11 cellular contexts compared by ENCODE assay signal in the genomic region with DNA sequence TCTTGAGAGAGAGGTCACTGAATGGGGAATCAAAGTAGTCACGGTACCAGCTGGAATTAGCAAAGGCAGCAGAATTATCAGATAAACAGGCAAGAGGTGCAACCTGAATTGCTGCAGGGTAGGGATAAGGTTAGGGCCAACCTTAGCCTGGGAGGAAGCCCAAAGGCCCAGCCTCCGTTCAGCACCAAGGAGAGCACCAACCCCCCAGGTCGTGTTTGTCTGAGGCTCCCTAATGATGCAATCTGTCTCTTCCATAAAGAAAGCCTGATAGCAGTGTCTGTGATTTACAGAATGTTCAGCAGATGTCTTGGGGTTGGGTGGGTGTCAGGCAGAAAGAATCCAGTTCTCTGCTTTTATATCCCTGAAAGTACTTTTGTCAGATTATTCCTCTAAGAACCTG.
A peak's percentile ranks its signal among the peaks of the same experiment; 100 is the strongest.
DNase-seq lines count a peak whose midpoint lies in the region; ATAC-seq, FAIRE-seq and TF ChIP-seq lines count a peak whose summit lies in the region.
"Had no signal": no experiment of that assay in that cellular context is flagged by ENCODE, and none has a peak within 500 bp of the region (broad histone marks: within the 10 kb centered on the region; RNA-seq: fewer than 3 reads in every experiment).

No MANE protein-coding gene starts in this region.

- no peaks in the 10 kb centered on the region for H3K4me1 ChIP-seq in NT2/D1 (ENCODE audit: insufficient read depth, insufficient read length)
- H3K4me1 ChIP-seq in H1 (replicated peaks in 1 of 4; ENCODE audit: control insufficient read depth in 3 of 4, insufficient read depth in 4 of 4, low read length in 3 of 4): peaks cover 0 to 2% (median 0%) of the 10 kb centered on the region in 4 experiments; a peak in 1 of 7 replicates
- H3K4me1 ChIP-seq in spleen: no peaks in the 10 kb centered on the region
- H3K4me1 ChIP-seq: upper lobe of left lung had no signal

- no peak overlapping the region for H3K4me3 ChIP-seq in NT2/D1 (ENCODE audit: insufficient read length, low read depth)
- H3K4me3 ChIP-seq in H1 (ENCODE audit: extremely low read depth in 1 of 4, insufficient read depth in 2 of 4, low read depth in 3 of 4, low read length in 4 of 4): no peak overlapping the region
- H3K4me3 ChIP-seq in spleen: no peak overlapping the region
- H3K4me3 ChIP-seq: upper lobe of left lung had no signal

- TF ChIP-seq RAD21 in H1 (IDR thresholded peaks at IDR 0.05 in 1 of 2, conservative IDR thresholded peaks at IDR 0.05 in 1 of 2; ENCODE audit: low read depth in 2 of 2, low read length in 2 of 2): no peak

- H2BK5ac ChIP-seq in H1 (ENCODE audit: low read depth, low read length): no peak overlapping the region

- H3K27me3 ChIP-seq in NT2/D1 (ENCODE audit: insufficient read depth, insufficient read length) (no peaks in the 10 kb centered on the region), H1 (replicated peaks in 1 of 4; ENCODE audit: control insufficient read depth in 3 of 4, extremely low read depth in 1 of 4, insufficient read depth in 3 of 4, low read length in 3 of 4) (no peaks in the 10 kb centered on the region), spleen (replicated peaks in 1 of 7) (no peaks in the 10 kb centered on the region)
- H3K27me3 ChIP-seq: upper lobe of left lung had no signal

- H3K9me3 ChIP-seq in NT2/D1 (ENCODE audit: insufficient read depth, low read length) (no peaks in the 10 kb centered on the region), H1 (ENCODE audit: insufficient read depth in 2 of 2, low read depth in 1 of 2, low read length in 1 of 2) (no peaks in the 10 kb centered on the region), spleen (no peaks in the 10 kb centered on the region)
- H3K9me3 ChIP-seq: upper lobe of left lung had no signal

- no peaks in the 10 kb centered on the region for H3K9me3 Mint-ChIP-seq in activated CD8-positive, alpha-beta memory T cell treated with anti-CD3 and anti-CD28 coated beads, Interleukin-2, amount 10 ng/mL, durations not matched to agents 7 days and 5 days (ENCODE audit: low read depth)
- no peaks in the 10 kb centered on the region for H3K9me3 Mint-ChIP-seq in progenitor cell of endocrine pancreas (ENCODE audit: low read depth)

- intact Hi-C loops in spleen (cut with DNase I; ENCODE audit: low total_unique reads): no loop called here

- H3K36me3 ChIP-seq in NT2/D1 (ENCODE audit: insufficient read depth, insufficient read length, low read length) (no peaks in the 10 kb centered on the region), H1 (ENCODE audit: control insufficient read depth in 2 of 4, insufficient read depth in 4 of 4, low read length in 3 of 4) (no peaks in the 10 kb centered on the region; a peak in 1 of 8 replicates), spleen (peaks cover 0 to 34% (median 0%) of the 10 kb centered on the region in 6 donors)
- H3K36me3 ChIP-seq: upper lobe of left lung had no signal

- no peak overlapping the region for H2BK120ac ChIP-seq in H1 (replicated peaks; ENCODE audit: low read depth, low read length)

- H3K56ac ChIP-seq in H1 (replicated peaks; ENCODE audit: insufficient read length, low read depth, low read length): no peak overlapping the region

- TF ChIP-seq CTCF in H1 (IDR thresholded peaks at IDR 0.05; ENCODE audit: control extremely low read depth in 1 of 3, insufficient read depth in 1 of 3, low read depth in 1 of 3, low read length in 3 of 3) (no peak), progenitor cell of endocrine pancreas (IDR thresholded peaks at IDR 0.05; ENCODE audit: unreplicated experiment) (no peak), spleen (IDR thresholded peaks at IDR 0.05 in 8 of 11, conservative IDR thresholded peaks at IDR 0.05 in 3 of 11) (no peak)

- no peak overlapping the region; the same call in 1 of the 2 replicates for H2BK20ac ChIP-seq in H1 (ENCODE audit: low read length)

- H3K4me1 Mint-ChIP-seq in activated CD8-positive, alpha-beta memory T cell treated with anti-CD3 and anti-CD28 coated beads, Interleukin-2, amount 10 ng/mL, durations not matched to agents 7 days and 5 days: no peaks in the 10 kb centered on the region
- H3K4me1 Mint-ChIP-seq in progenitor cell of endocrine pancreas (ENCODE audit: low read depth): peaks cover 17% of the 10 kb centered on the region

- no peak overlapping the region; the same call in 1 of the 2 replicates for H3K18ac ChIP-seq in H1 (ENCODE audit: extremely low read depth, low read length)

- no peaks in the 10 kb centered on the region for H4K20me1 ChIP-seq in H1 (replicated peaks in 1 of 2; ENCODE audit: control insufficient read depth in 1 of 2, insufficient read depth in 2 of 2, low read length in 2 of 2)

- TF ChIP-seq POLR2A in H1 (IDR thresholded peaks at IDR 0.05; ENCODE audit: control extremely low read depth in 1 of 2, low read depth in 2 of 2, low read length in 2 of 2) (no peak), spleen (IDR thresholded peaks at IDR 0.05) (no peak)

- no peak overlapping the region for H3K4me2 ChIP-seq in H1 (ENCODE audit: insufficient read depth in 1 of 2, low read depth in 2 of 2, low read length in 2 of 2)

- H3K27me3 Mint-ChIP-seq in activated CD8-positive, alpha-beta memory T cell treated with anti-CD3 and anti-CD28 coated beads, Interleukin-2, amount 10 ng/mL, durations not matched to agents 7 days and 5 days: no peaks in the 10 kb centered on the region
- no peaks in the 10 kb centered on the region for H3K27me3 Mint-ChIP-seq in progenitor cell of endocrine pancreas

- POLR2A ChIA-PET in H1 (lab: Charles Lee; ENCODE audit: partially characterized antibody): no interaction called here

- no peak overlapping the region for H3K9ac ChIP-seq in NT2/D1 (ENCODE audit: insufficient read length, low read depth)
- no peak overlapping the region for H3K9ac ChIP-seq in H1 (replicated peaks in 1 of 4; ENCODE audit: extremely low read depth in 1 of 4, low read depth in 3 of 4, low read length in 3 of 4)

- H2AFZ ChIP-seq in H1 (ENCODE audit: low read length): no peak overlapping the region

- 0 out of 3 replicates have a peak, but pooled peaks of 1 of the 2 experiments have one; percentile 30 for TF ChIP-seq EP300 in H1 (IDR thresholded peaks at IDR 0.05; ENCODE audit: borderline replicate concordance in 1 of 2, low read depth in 2 of 2, low read length in 2 of 2)

- no peak overlapping the region for H3K4me3 Mint-ChIP-seq in activated CD8-positive, alpha-beta memory T cell treated with anti-CD3 and anti-CD28 coated beads, Interleukin-2, amount 10 ng/mL, durations not matched to agents 7 days and 5 days
- no peak overlapping the region for H3K4me3 Mint-ChIP-seq in progenitor cell of endocrine pancreas (ENCODE audit: low read depth)

- ATAC-seq in activated CD8-positive, alpha-beta memory T cell treated with anti-CD3 and anti-CD28 coated beads, Interleukin-2, amount 10 ng/mL, durations not matched to agents 7 days and 5 days: no peak
- no peak for ATAC-seq in HG03045 (IDR thresholded peaks at IDR 0.05; ENCODE audit: unreplicated experiment)

- peaks cover 20% of the 10 kb centered on the region for H3K36me3 Mint-ChIP-seq in activated CD8-positive, alpha-beta memory T cell treated with anti-CD3 and anti-CD28 coated beads, Interleukin-2, amount 10 ng/mL, durations not matched to agents 7 days and 5 days
- peaks cover 3% of the 10 kb centered on the region for H3K36me3 Mint-ChIP-seq in progenitor cell of endocrine pancreas (ENCODE audit: insufficient read depth)

- H2BK15ac ChIP-seq in H1 (ENCODE audit: low read length): no peak overlapping the region

- CTCF ChIA-PET in activated CD8-positive, alpha-beta memory T cell treated with anti-CD3 and anti-CD28 coated beads, Interleukin-2, amount 10 ng/mL, durations not matched to agents 7 days and 5 days (lab: Charles Lee): no interaction called here
- CTCF ChIA-PET in H1 (lab: Charles Lee; ENCODE audit: partially characterized antibody): no interaction called here

- no peak overlapping the region for H4K5ac ChIP-seq in H1 (ENCODE audit: insufficient read length, low read depth, low read length)

- WGBS in H1 (ENCODE audit: extremely low coverage in 1 of 2, insufficient coverage in 1 of 2, insufficient read length in 1 of 2, insufficient replicate concordance in 2 of 2, low coverage in 1 of 2, low lambda C conversion rate in 2 of 2, missing lambda C conversion rate in 1 of 2), 2 experiments: 29% methylated on average over 3 of the region's 3 CpGs; no CpG with 5 or more reads in 1 of the 2 experiments
- WGBS in spleen, 5 donors: 43 to 70% (median 61%) methylated on average over 3 of the region's 3 CpGs

- H2AK5ac ChIP-seq in H1 (ENCODE audit: low read depth, low read length): no peak overlapping the region

- H3K79me2 ChIP-seq in H1 (ENCODE audit: control insufficient read depth in 1 of 2, insufficient read depth in 2 of 2, low read length in 2 of 2): no peaks in the 10 kb centered on the region

- FAIRE-seq in H1 (lab: Jason Lieb, UNC): peak; percentile 93

- no peak overlapping the region for H3K14ac ChIP-seq in H1 (ENCODE audit: insufficient read length)

- no peak overlapping the region for H4K8ac ChIP-seq in H1 (ENCODE audit: extremely low read depth, insufficient read depth, low read length)

- no peak overlapping the region for H3K4ac ChIP-seq in H1 (replicated peaks; ENCODE audit: insufficient read length, low read depth, low read length)

- no peak overlapping the region for H3K23ac ChIP-seq in H1 (ENCODE audit: insufficient read length)

- H3K27ac ChIP-seq in H1 (ENCODE audit: low read depth, low read length) (no peak overlapping the region), spleen (no peak overlapping the region)
- H3K27ac ChIP-seq: upper lobe of left lung had no signal

- H3K23me2 ChIP-seq in H1 (ENCODE audit: low read depth, low read length): no peaks in the 10 kb centered on the region

- no peak overlapping the region for H2BK12ac ChIP-seq in H1 (ENCODE audit: low read depth, low read length)

- no peaks in the 10 kb centered on the region for H3K79me1 ChIP-seq in H1 (ENCODE audit: low read depth, low read length)

- H3K27ac Mint-ChIP-seq in activated CD8-positive, alpha-beta memory T cell treated with anti-CD3 and anti-CD28 coated beads, Interleukin-2, amount 10 ng/mL, durations not matched to agents 7 days and 5 days: no peak overlapping the region
- H3K27ac Mint-ChIP-seq in progenitor cell of endocrine pancreas: no peak overlapping the region

- H4K91ac ChIP-seq in H1 (replicated peaks; ENCODE audit: insufficient read length, low read length): no peak overlapping the region

- DNase-seq in activated CD8-positive, alpha-beta memory T cell treated with anti-CD3 and anti-CD28 coated beads, Interleukin-2, amount 10 ng/mL, durations not matched to agents 7 days and 5 days: peak; percentile 60
- no peak for DNase-seq in activated CD8-positive, alpha-beta memory T cell treated with anti-CD3 and anti-CD28 coated beads, Interleukin-2, amount 50 U/mL, for 4 hours
- DNase-seq in NT2/D1 (ENCODE audit: low read depth, low spot score): peak; percentile 75
- peak; percentile 33 to 85 for DNase-seq in H1 (ENCODE audit: low read depth in 1 of 2, low spot score in 2 of 2)
- peak; percentile 51 for DNase-seq in progenitor cell of endocrine pancreas (ENCODE audit: low spot score, unreplicated experiment)
- no peak for DNase-seq in spleen
- DNase-seq in superior temporal gyrus (ENCODE audit: extremely low spot score): no peak
- DNase-seq: activated T-cell treated with anti-CD3 and anti-CD28 coated beads for 4 hours, NCI-H345, upper lobe of left lung had no signal

TF ChIP-seq in H1, 55 proteins besides CTCF, POLR2A, EP300 and RAD21 (continues in another document):
- peak in 1 of 2 experiments; percentile 39; a peak in 1 of 4 replicates for TF ChIP-seq HDAC2 (IDR thresholded peaks at IDR 0.05; ENCODE audit: borderline replicate concordance in 1 of 2, low read depth in 2 of 2, low read length in 2 of 2)

Comparison
In these comparisons a context has a peak if more than half of its experiments do, and no peak if none do; other contexts are left out.
1. DNase-seq: peak in activated CD8-positive, alpha-beta memory T cell treated with anti-CD3 and anti-CD28 coated beads, Interleukin-2, amount 10 ng/mL, durations not matched to agents 7 days and 5 days (single experiment), NT2/D1 (single experiment), H1 (2 of 2) and progenitor cell of endocrine pancreas (single experiment); none in activated CD8-positive, alpha-beta memory T cell treated with anti-CD3 and anti-CD28 coated beads, Interleukin-2, amount 50 U/mL, for 4 hours (single experiment), spleen (single experiment) and superior temporal gyrus (single experiment).